Comparison of ENCODE assay signal across 16 cellular contexts in the genomic region with DNA sequence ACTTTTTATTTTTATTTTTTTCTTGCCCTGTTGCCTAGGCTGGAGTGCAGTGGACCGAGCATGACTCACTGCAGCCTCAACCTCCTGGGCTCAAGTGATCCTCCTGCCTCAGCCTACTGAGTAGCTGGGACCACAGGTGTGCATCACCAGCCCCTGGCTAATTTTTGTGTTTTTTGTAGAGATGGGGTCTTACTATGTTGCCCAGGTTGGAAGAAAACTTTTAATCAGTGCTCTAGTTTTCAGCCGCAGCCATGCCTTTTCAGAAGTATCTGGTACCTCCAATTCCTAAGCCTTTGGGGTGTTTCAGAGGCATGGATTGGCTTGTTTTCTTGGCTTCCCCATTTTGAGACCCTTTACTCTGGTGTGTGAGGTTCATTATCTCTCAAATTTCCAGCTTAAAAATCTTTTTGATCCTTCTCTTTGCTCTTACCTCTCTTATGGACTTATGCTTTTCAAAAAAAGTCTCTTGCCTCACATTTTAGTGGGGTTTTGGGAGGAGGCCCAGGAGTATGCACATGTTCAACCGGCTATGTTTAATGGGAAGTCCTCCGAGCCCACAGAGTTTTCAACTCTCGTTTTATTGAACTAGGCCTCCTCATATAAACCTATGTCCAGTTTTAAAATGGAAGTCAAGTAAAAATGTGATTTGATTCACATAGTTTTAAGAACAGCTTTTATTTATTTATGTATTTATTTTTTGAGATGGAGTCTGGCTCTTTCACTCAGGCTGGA.
DNase-seq lines count a peak whose midpoint lies in the region; ATAC-seq, FAIRE-seq and TF ChIP-seq lines count a peak whose summit lies in the region.
"Had no signal": no experiment of that assay in that cellular context is flagged by ENCODE, and none has a peak within 500 bp of the region (broad histone marks: within the 10 kb centered on the region; RNA-seq: fewer than 3 reads in every experiment).

No MANE protein-coding gene starts in this region.

- no peaks in the 10 kb centered on the region for H3K36me3 ChIP-seq in HEK293 (ENCODE audit: control insufficient read depth in 2 of 2, insufficient read depth in 1 of 2, low read length in 2 of 2)
- no peaks in the 10 kb centered on the region for H3K36me3 ChIP-seq in Peyer's patch
- H3K36me3 ChIP-seq: tibial artery had no signal

- H3K27me3 Mint-ChIP-seq in CD14-positive monocyte (ENCODE audit: low read depth in 3 of 3) = peaks cover 0 to 3% (median 1%) of the 10 kb centered on the region in 3 donors
- no peaks in the 10 kb centered on the region for H3K27me3 Mint-ChIP-seq in central memory CD8-positive, alpha-beta T cell
- no peaks in the 10 kb centered on the region for H3K27me3 Mint-ChIP-seq in neural crest cell (ENCODE audit: low read depth)
- H3K27me3 Mint-ChIP-seq: naive thymus-derived CD8-positive, alpha-beta T cell had no signal

- H3K9me3 Mint-ChIP-seq in CD14-positive monocyte (peaks cover 0 to 1% (median 0%) of the 10 kb centered on the region in 7 donors), neural crest cell (no peaks in the 10 kb centered on the region)
- H3K9me3 Mint-ChIP-seq in central memory CD8-positive, alpha-beta T cell = no peaks in the 10 kb centered on the region
- H3K9me3 Mint-ChIP-seq: naive thymus-derived CD8-positive, alpha-beta T cell had no signal

- POLR2A ChIA-PET in HEK293 (lab: Yijun Ruan, JAX) = no interaction called here

- intact Hi-C loops in CD14-positive monocyte (cut with micrococcal nuclease) = loop anchor here in 1 of 2 donors (1.0 to 5.0 kb wide), 3 partner anchors 20 to 65 kb away; no protein-coding TSS in a partner anchor

- no peak overlapping the region for H3K27ac ChIP-seq in HEK293 (ENCODE audit: extremely low read depth, low read depth, low read length)
- H3K27ac ChIP-seq in foreskin keratinocyte = no peak overlapping the region
- H3K27ac ChIP-seq in Peyer's patch = peak overlapping the region in 2 of 4 donors; percentile 30 to 42
- H3K27ac ChIP-seq: tibial artery had no signal

- DNase-seq in CD14-positive monocyte (ENCODE audit: low spot score) (no peak), neural crest cell (ENCODE audit: low read depth, low spot score) (no peak), D721Med (ENCODE audit: insufficient read length, low spot score) (no peak), foreskin keratinocyte (no peak), Peyer's patch (no peak)
- DNase-seq in central memory CD8-positive, alpha-beta T cell (ENCODE audit: low spot score in 2 of 2) = no peak
- DNase-seq: activated naive CD4-positive, alpha-beta T cell; COR-L47; NCI-H1105 treated with DMSO at 0.1 percent for 48 hours; NCI-H524 had no signal

- no peak for TF ChIP-seq POLR2A in Peyer's patch (IDR thresholded peaks at IDR 0.05)

- CTCF ChIA-PET in HEK293 (lab: Yijun Ruan, JAX) = no interaction called here

- H3K27ac Mint-ChIP-seq in CD14-positive monocyte (peak overlapping the region; percentile 94 to 98 (median 97)), neural crest cell (ENCODE audit: unreplicated experiment) (peak overlapping the region; percentile 47)
- H3K27ac Mint-ChIP-seq in central memory CD8-positive, alpha-beta T cell (ENCODE audit: low read depth) = peak overlapping the region; percentile 84

- H3K4me3 ChIP-seq in HEK293 (ENCODE audit: low read depth, low read length) = no peak overlapping the region
- no peak overlapping the region for H3K4me3 ChIP-seq in Peyer's patch
- H3K4me3 ChIP-seq: tibial artery had no signal

- TF ChIP-seq CTCF in CD14-positive monocyte (IDR thresholded peaks at IDR 0.05) (no peak), HEK293 (tag by site-specific recombination; IDR thresholded peaks at IDR 0.05) (no peak), neural crest cell (conservative IDR thresholded peaks at IDR 0.05) (no peak), D721Med (IDR thresholded peaks at IDR 0.05; ENCODE audit: insufficient read depth, missing control alignments) (no peak), foreskin keratinocyte (conservative IDR thresholded peaks at IDR 0.05) (no peak), Peyer's patch (IDR thresholded peaks at IDR 0.05) (no peak)

- H3K9me3 ChIP-seq in HEK293 (ENCODE audit: control insufficient read depth, insufficient read depth, low read depth, low read length) (no peaks in the 10 kb centered on the region), Peyer's patch (no peaks in the 10 kb centered on the region)
- H3K9me3 ChIP-seq: tibial artery had no signal

- no peaks in the 10 kb centered on the region for H3K4me1 ChIP-seq in HEK293 (ENCODE audit: control insufficient read depth, insufficient read depth, low read length)
- H3K4me1 ChIP-seq in foreskin keratinocyte = no peaks in the 10 kb centered on the region
- H3K4me1 ChIP-seq in Peyer's patch = peaks cover 0 to 10% (median 1%) of the 10 kb centered on the region in 4 donors
- H3K4me1 ChIP-seq: tibial artery had no signal

- no peak for FAIRE-seq in D721Med (lab: Jason Lieb, UNC)
- FAIRE-seq: frontal cortex, HTR-8/SVneo had no signal

- ATAC-seq in central memory CD8-positive, alpha-beta T cell (replicated peaks; ENCODE audit: extremely low read depth, poor library complexity, severe bottlenecking) = no peak
- no peak for ATAC-seq in foreskin keratinocyte
- no peak for ATAC-seq in GM18868 (IDR thresholded peaks at IDR 0.05; ENCODE audit: unreplicated experiment)

- H3K36me3 Mint-ChIP-seq in CD14-positive monocyte = peaks cover 0 to under 1% of the 10 kb centered on the region in 2 donors
- peaks cover 4% of the 10 kb centered on the region for H3K36me3 Mint-ChIP-seq in central memory CD8-positive, alpha-beta T cell (ENCODE audit: insufficient read depth)
- no peaks in the 10 kb centered on the region for H3K36me3 Mint-ChIP-seq in neural crest cell (ENCODE audit: low read depth)
- H3K36me3 Mint-ChIP-seq: naive thymus-derived CD8-positive, alpha-beta T cell had no signal

- H3K4me3 Mint-ChIP-seq in CD14-positive monocyte (no peak overlapping the region), neural crest cell (no peak overlapping the region)
- no peak overlapping the region for H3K4me3 Mint-ChIP-seq in central memory CD8-positive, alpha-beta T cell
- H3K4me3 Mint-ChIP-seq: naive thymus-derived CD8-positive, alpha-beta T cell had no signal

- H3K4me1 Mint-ChIP-seq in CD14-positive monocyte (peaks cover 61% of the 10 kb centered on the region), neural crest cell (peaks cover 5% of the 10 kb centered on the region)
- peaks cover 27% of the 10 kb centered on the region for H3K4me1 Mint-ChIP-seq in central memory CD8-positive, alpha-beta T cell

- H3K27me3 ChIP-seq in foreskin keratinocyte (no peaks in the 10 kb centered on the region), Peyer's patch (no peaks in the 10 kb centered on the region)
- H3K27me3 ChIP-seq: tibial artery had no signal

TF ChIP-seq in HEK293, 187 proteins besides CTCF, POLR2A, EP300 and RAD21:
- no peak for TF ChIP-seq ZNF404 (tag by site-specific recombination; IDR thresholded peaks at IDR 0.05)
- TF ChIP-seq ZNF121 (tag by site-specific recombination; IDR thresholded peaks at IDR 0.05) = 0 out of 2 replicates have a peak, but pooled peaks have one; percentile 23
- TF ChIP-seq, protein P1, sequence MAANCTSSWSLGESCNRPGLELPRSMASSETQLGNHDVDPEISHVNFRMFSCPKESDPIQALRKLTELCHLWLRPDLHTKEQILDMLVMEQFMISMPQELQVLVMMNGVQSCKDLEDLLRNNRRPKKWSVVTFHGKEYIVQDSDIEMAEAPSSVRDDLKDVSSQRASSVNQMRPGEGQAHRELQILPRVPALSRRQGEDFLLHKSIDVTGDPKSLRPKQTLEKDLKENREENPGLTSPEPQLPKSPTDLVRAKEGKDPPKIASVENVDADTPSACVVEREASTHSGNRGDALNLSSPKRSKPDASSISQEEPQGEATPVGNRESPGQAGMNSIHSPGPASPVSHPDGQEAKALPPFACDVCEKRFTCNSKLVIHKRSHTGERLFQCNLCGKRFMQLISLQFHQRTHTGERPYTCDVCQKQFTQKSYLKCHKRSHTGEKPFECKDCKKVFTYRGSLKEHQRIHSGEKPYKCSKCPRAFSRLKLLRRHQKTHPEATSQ (tag by site-specific recombination; IDR thresholded peaks at IDR 0.05) = no peak

Comparison
In these comparisons a context has a peak if more than half of its experiments do, and no peak if none do; other contexts are left out.
1. H3K27ac Mint-ChIP-seq: peak in every context shown above with its lines; median percentile 97 in CD14-positive monocyte; 84 in central memory CD8-positive, alpha-beta T cell; 47 in neural crest cell.